ENCODE assay signal across 4 cellular contexts in genomic region chr12:43703772-43704171, GRCh38. TPM values are rescaled to one million over a fixed set of nuclear protein-coding genes. Genes with fewer than 3 reads are reported as not detected.
A peak's percentile ranks its signal among the peaks of the same experiment; 100 is the strongest.
DNase-seq lines count a peak whose midpoint lies in the region; ATAC-seq, FAIRE-seq and TF ChIP-seq lines count a peak whose summit lies in the region.
"Not testable (repeated sequence)": the region's sequence is repeated elsewhere in the genome, so short reads cannot be mapped to it uniquely, and the experiment has no call there.

No MANE protein-coding gene starts in this region.

- not testable (repeated sequence) for TF ChIP-seq CTCF in HEK293 (tag by site-specific recombination; IDR thresholded peaks at IDR 0.05); GM12878 (IDR thresholded peaks at IDR 0.05 in 2 of 3, conservative IDR thresholded peaks at IDR 0.05 in 1 of 3; ENCODE audit: control insufficient read depth in 2 of 3, extremely low read depth in 1 of 3, insufficient read depth in 1 of 3, low read depth in 3 of 3, low read length in 3 of 3); endodermal cell (conservative IDR thresholded peaks at IDR 0.05)

- intact Hi-C loops in GM12878 (cut with micrococcal nuclease; ENCODE audit: unreplicated experiment) = not testable (repeated sequence)

- H3K4me3 ChIP-seq in HEK293 (ENCODE audit: low read depth, low read length); GM12878; endodermal cell (ENCODE audit: low read length); mesendoderm (ENCODE audit: low read length): not testable (repeated sequence)

- H3K27me3 ChIP-seq in GM12878 (replicated peaks in 1 of 2; ENCODE audit: control insufficient read depth in 2 of 2, insufficient read depth in 2 of 2, low read length in 1 of 2); mesendoderm (ENCODE audit: insufficient read depth, low read length, poor library complexity): not testable (repeated sequence)
- peaks cover 50% of the 10 kb centered on the region for H3K27me3 ChIP-seq in endodermal cell (ENCODE audit: control insufficient read depth, insufficient read depth, low read length, poor library complexity, severe bottlenecking)

- not testable (repeated sequence) for H3K56ac ChIP-seq in mesendoderm (ENCODE audit: low read length)

- not testable (repeated sequence) for H3K23ac ChIP-seq in mesendoderm (ENCODE audit: low read length)

- not testable (repeated sequence) for H2BK15ac ChIP-seq in mesendoderm (replicated peaks; ENCODE audit: low read depth)

- H3K27ac ChIP-seq in HEK293 (ENCODE audit: extremely low read depth, low read depth, low read length); GM12878 (ENCODE audit: control insufficient read depth, insufficient read depth); endodermal cell (ENCODE audit: low read depth, low read length); mesendoderm (ENCODE audit: low read depth, low read length): not testable (repeated sequence)

- not testable (repeated sequence) for TF ChIP-seq EP300 in GM12878 (IDR thresholded peaks at IDR 0.05; ENCODE audit: borderline replicate concordance in 1 of 2, control insufficient read depth in 1 of 2, low read depth in 2 of 2, low read length in 2 of 2)

- not testable (repeated sequence) for H3K9me3 Mint-ChIP-seq in endodermal cell

- H3K36me3 ChIP-seq in HEK293 (ENCODE audit: control insufficient read depth in 2 of 2, insufficient read depth in 1 of 2, low read length in 2 of 2); GM12878 (ENCODE audit: control insufficient read depth in 2 of 2, insufficient read depth in 2 of 2, low read length in 1 of 2); endodermal cell (ENCODE audit: control insufficient read depth, insufficient read depth, low read length); mesendoderm (ENCODE audit: control insufficient read depth, insufficient read depth, low read length): not testable (repeated sequence)

- H3K4me1 Mint-ChIP-seq in endodermal cell = peaks cover 11% of the 10 kb centered on the region

- H3K4me3 Mint-ChIP-seq in endodermal cell = not testable (repeated sequence)

- H3K4me1 ChIP-seq in HEK293 (ENCODE audit: control insufficient read depth, insufficient read depth, low read length); GM12878 (ENCODE audit: control insufficient read depth, insufficient read depth, low read length); endodermal cell (ENCODE audit: control insufficient read depth, insufficient read depth, low read length); mesendoderm (ENCODE audit: control insufficient read depth, low read depth, low read length): not testable (repeated sequence)

- CTCF ChIA-PET in HEK293 (lab: Yijun Ruan, JAX); GM12878 (lab: Yijun Ruan, JAX): not testable (repeated sequence)

- not testable (repeated sequence) for DNase-seq in GM12878 (ENCODE audit: low read depth, low spot score)
- DNase-seq in endodermal cell = peak; percentile 67
- DNase-seq in mesendoderm = peak; percentile 91

- H2AFZ ChIP-seq in GM12878 (ENCODE audit: control insufficient read depth, low read depth, low read length) = not testable (repeated sequence)

- not testable (repeated sequence) for H3K4ac ChIP-seq in mesendoderm (ENCODE audit: low read depth, low read length)

- not testable (repeated sequence) for H2BK120ac ChIP-seq in mesendoderm (ENCODE audit: low read depth, low read length)

- not testable (repeated sequence) for BruUV-seq in GM12878 (replicated peaks; lab: Mats Ljungman, UMichigan)

- not testable (repeated sequence) for H3K79me1 ChIP-seq in mesendoderm (ENCODE audit: low read length)

- TF ChIP-seq RAD21 in GM12878 (IDR thresholded peaks at IDR 0.05; ENCODE audit: insufficient read depth, low read depth, low read length) = not testable (repeated sequence)

- H3K9ac ChIP-seq in GM12878 (ENCODE audit: control insufficient read depth, insufficient read depth, low read length); endodermal cell (ENCODE audit: extremely low read depth, low read length, poor library complexity, severe bottlenecking); mesendoderm (ENCODE audit: low read length): not testable (repeated sequence)

- not testable (repeated sequence) for H2BK5ac ChIP-seq in mesendoderm (ENCODE audit: low read length)

- not testable (repeated sequence) for TF ChIP-seq POLR2A in GM12878 (IDR thresholded peaks at IDR 0.05; ENCODE audit: low read depth, low read length)

- not testable (repeated sequence) for H3K79me2 ChIP-seq in GM12878 (ENCODE audit: control insufficient read depth, insufficient read depth, low read length); mesendoderm (ENCODE audit: control insufficient read depth, insufficient read depth, low read length)

- in situ Hi-C loops in GM12878 (cut with MboI) = not testable (repeated sequence)

- H3K4me2 ChIP-seq in GM12878 (ENCODE audit: control insufficient read depth, insufficient read depth); mesendoderm (ENCODE audit: low read length): not testable (repeated sequence)

- not testable (repeated sequence) for ATAC-seq in GM12878

- WGBS in GM12878 (ENCODE audit: insufficient coverage, insufficient replicate concordance, low lambda C conversion rate, missing lambda C conversion rate) = 4% methylated on average over 2 of the region's 2 CpGs
- WGBS in endodermal cell (ENCODE audit: insufficient coverage in 1 of 2, insufficient read length in 1 of 2), 2 experiments = 66 to 91% methylated on average over 1 to 2 of the region's 2 CpGs
- WGBS in mesendoderm (ENCODE audit: extremely low coverage, insufficient coverage, low lambda C conversion rate) = no CpG with 5 or more reads among the region's 2 CpGs

- not testable (repeated sequence) for H4K5ac ChIP-seq in mesendoderm (ENCODE audit: low read length)

- not testable (repeated sequence) for H3K18ac ChIP-seq in mesendoderm (ENCODE audit: low read length)

- H3K36me3 Mint-ChIP-seq in endodermal cell (ENCODE audit: low read depth) = not testable (repeated sequence)

- H4K20me1 ChIP-seq in GM12878 (ENCODE audit: control insufficient read depth, insufficient read depth) = not testable (repeated sequence)

- H3K27ac Mint-ChIP-seq in endodermal cell = not testable (repeated sequence)

- not testable (repeated sequence) for FAIRE-seq in GM12878 (lab: Jason Lieb, UNC)

- H4K8ac ChIP-seq in mesendoderm (ENCODE audit: low read depth, low read length) = not testable (repeated sequence)

- not testable (repeated sequence) for H3K9me3 ChIP-seq in HEK293 (ENCODE audit: control insufficient read depth, insufficient read depth, low read depth, low read length); GM12878 (replicated peaks; ENCODE audit: control insufficient read depth, insufficient read depth, low read length); endodermal cell (ENCODE audit: control insufficient read depth, low read length)

- RAD21 ChIA-PET in GM12878 (lab: Charles Lee; ENCODE audit: unreplicated experiment) = not testable (repeated sequence)

- H2AK5ac ChIP-seq in mesendoderm (ENCODE audit: low read length) = not testable (repeated sequence)

- H3K27me3 Mint-ChIP-seq in endodermal cell (ENCODE audit: insufficient read depth) = peaks cover 33% of the 10 kb centered on the region

- SMC1A ChIA-PET in GM12878 (lab: Charles Lee; ENCODE audit: uncharacterized antibody, unreplicated experiment) = interaction anchor here (0.9 to 1.1 kb wide), 2 partner anchors 11 to 179 kb away, joined by 3 to 4 read pairs; no protein-coding TSS in a partner anchor

- POLR2A ChIA-PET in HEK293 (lab: Yijun Ruan, JAX); GM12878 (lab: Charles Lee): not testable (repeated sequence)

RNA-seq across cellular contexts. Expression of gene PUS7L, which starts 54.8 kb away (rescaled TPM):
- 68.2 and 69.9 TPM in 2 replicates for total RNA-seq in GM12878 (2013; cell fraction: nucleolus; rRNA removed)
- total RNA-seq in GM12878 (2014; rRNA removed) = 14.1 and 17.7 TPM in 2 replicates
- total RNA-seq in GM12878 (2014; rRNA removed; fragmentation: Illumina TruSeq; extraction: Trizol) = 23.3 and 26.3 TPM in 2 replicates
- 18.1 and 21.7 TPM in 2 replicates for total RNA-seq in GM12878 (2021)
- polyA plus RNA-seq in GM12878 (2011; ENCODE audit: low read depth) = 2.6 TPM
- polyA plus RNA-seq in GM12878 (2011; rRNA removed) = 17.4 and 31.0 TPM in 2 replicates
- 3.7 and 4.6 TPM in 2 replicates for polyA plus RNA-seq in GM12878 (2011; cell fraction: cytosol; rRNA removed)
- 10.7 and 11.9 TPM in 2 replicates for polyA plus RNA-seq in GM12878 (2011; cell fraction: nucleus; rRNA removed)
- polyA plus RNA-seq in GM12878 (2012) = 4.3 and 7.2 TPM in 2 replicates
- 13.6 and 19.2 TPM in 2 replicates for polyA plus RNA-seq in GM12878 (2014; fragmentation: Illumina TruSeq; extraction: Trizol)
- 10 to 100 TPM in 1 of 2 experiments, 1 to 10 TPM in 1; 9.2 to 42.1 TPM for polyA plus RNA-seq in GM12878 (2014; fragmentation: Nextera tagmentation; extraction: Ambion mirVana)
- polyA plus RNA-seq in GM12878 (2014; rRNA removed) = 5.6 and 7.2 TPM in 2 replicates
- 10 to 100 TPM; 32.2 to 36.9 TPM for polyA plus RNA-seq in GM12878 (2016; fragmentation: Nextera tagmentation; extraction: Ambion mirVana)
- polyA minus RNA-seq in GM12878 (2011; rRNA and poly(A)+ RNA removed) = 18.0 and 33.6 TPM in 2 replicates
- polyA minus RNA-seq in GM12878 (2011; cell fraction: cytosol; rRNA and poly(A)+ RNA removed) = 6.0 and 10.3 TPM in 2 replicates
- 12.1 and 19.7 TPM in 2 replicates for polyA minus RNA-seq in GM12878 (2011; cell fraction: nucleus; rRNA and poly(A)+ RNA removed)
- total RNA-seq in endodermal cell = 10 to 100 TPM; 15.2 to 23.6 TPM
- polyA plus RNA-seq in endodermal cell (2013, experiment 1 of 2) = 10.7 TPM
- polyA plus RNA-seq in endodermal cell (2013, experiment 2 of 2) = 15.3 TPM
- polyA plus RNA-seq in mesendoderm (2013, experiment 1 of 2) = 17.1 TPM
- 16.3 TPM for polyA plus RNA-seq in mesendoderm (2013, experiment 2 of 2)

RNA-seq across cellular contexts. Expression of gene IRAK4, which starts 55.0 kb away (rescaled TPM):
- total RNA-seq in GM12878 (2013; cell fraction: nucleolus; rRNA removed) = 96.4 and 107 TPM in 2 replicates
- total RNA-seq in GM12878 (2014; rRNA removed) = 23.8 and 31.1 TPM in 2 replicates
- total RNA-seq in GM12878 (2014; rRNA removed; fragmentation: Illumina TruSeq; extraction: Trizol) = 21.4 and 23.7 TPM in 2 replicates
- total RNA-seq in GM12878 (2021) = 17.8 and 18.8 TPM in 2 replicates
- polyA plus RNA-seq in GM12878 (2011; ENCODE audit: low read depth) = 12.8 TPM
- 46.8 and 70.0 TPM in 2 replicates for polyA plus RNA-seq in GM12878 (2011; rRNA removed)
- 15.1 and 16.4 TPM in 2 replicates for polyA plus RNA-seq in GM12878 (2011; cell fraction: cytosol; rRNA removed)
- polyA plus RNA-seq in GM12878 (2011; cell fraction: nucleus; rRNA removed) = 39.4 and 41.5 TPM in 2 replicates
- 15.8 and 17.2 TPM in 2 replicates for polyA plus RNA-seq in GM12878 (2012)
- 24.4 and 27.4 TPM in 2 replicates for polyA plus RNA-seq in GM12878 (2014; fragmentation: Illumina TruSeq; extraction: Trizol)
- polyA plus RNA-seq in GM12878 (2014; fragmentation: Nextera tagmentation; extraction: Ambion mirVana) = 10 to 100 TPM in 1 of 2 experiments, 1 to 10 TPM in 1; 7.9 to 13.8 TPM
- 19.4 and 21.2 TPM in 2 replicates for polyA plus RNA-seq in GM12878 (2014; rRNA removed)
- polyA plus RNA-seq in GM12878 (2016; fragmentation: Nextera tagmentation; extraction: Ambion mirVana) = 10 to 100 TPM; 19.4 to 20.7 TPM
- 19.8 and 38.3 TPM in 2 replicates for polyA minus RNA-seq in GM12878 (2011; rRNA and poly(A)+ RNA removed)
- polyA minus RNA-seq in GM12878 (2011; cell fraction: cytosol; rRNA and poly(A)+ RNA removed) = 7.3 and 10.8 TPM in 2 replicates
- polyA minus RNA-seq in GM12878 (2011; cell fraction: nucleus; rRNA and poly(A)+ RNA removed) = 18.0 and 26.2 TPM in 2 replicates
- total RNA-seq in endodermal cell = 1 to 10 TPM; 5.9 to 9.2 TPM
- 9.2 TPM for polyA plus RNA-seq in endodermal cell (2013, experiment 1 of 2)
- 10.5 TPM for polyA plus RNA-seq in endodermal cell (2013, experiment 2 of 2)
- polyA plus RNA-seq in mesendoderm (2013, experiment 1 of 2) = 1.8 TPM
- polyA plus RNA-seq in mesendoderm (2013, experiment 2 of 2) = 1.6 TPM
